Comparison of ENCODE assay signal across 8 cellular contexts in the genomic region with DNA sequence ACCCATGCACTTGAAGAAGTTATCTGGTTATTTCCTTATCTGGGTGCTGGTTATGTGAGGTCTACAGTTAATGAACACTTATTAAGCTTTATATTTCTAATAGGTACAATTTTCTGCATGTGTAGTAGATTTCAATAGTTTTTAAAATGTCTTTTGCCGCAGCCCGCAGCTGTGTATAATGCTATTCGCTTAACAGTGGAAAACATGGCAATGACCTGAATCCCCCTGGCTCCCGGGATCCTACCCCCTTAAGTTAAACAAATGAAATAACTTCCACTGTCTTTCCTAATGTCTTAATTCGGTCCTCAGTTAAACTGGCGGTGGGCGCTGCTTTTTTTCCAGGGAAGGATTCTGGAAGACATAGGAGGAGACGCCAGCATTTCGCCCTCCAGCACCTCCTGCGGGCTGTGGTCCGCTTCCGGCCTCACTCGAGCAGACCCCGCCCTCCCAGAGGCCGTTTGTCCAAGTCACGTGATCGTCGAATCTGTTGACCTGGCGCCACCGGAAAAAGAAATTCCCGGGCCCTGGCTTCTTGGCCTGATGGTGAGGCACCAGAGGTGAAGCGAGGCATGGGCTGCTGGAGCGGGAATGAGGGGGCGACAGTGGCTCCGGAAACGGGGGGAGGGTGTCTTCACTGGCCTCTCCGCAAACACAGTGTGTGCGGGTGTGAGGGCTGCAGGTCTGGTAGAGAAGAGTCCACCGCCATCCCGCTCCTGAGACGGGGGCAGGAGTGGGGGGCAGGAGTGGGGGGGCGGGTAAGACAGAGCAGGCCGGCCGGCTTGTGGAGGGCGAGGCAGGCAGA. TPM values are rescaled to one million over a fixed set of nuclear protein-coding genes. Genes with fewer than 3 reads are reported as not detected.
DNase-seq lines count a peak whose midpoint lies in the region; ATAC-seq lines count a peak whose summit lies in the region.

No MANE protein-coding gene starts in this region.

- ATAC-seq in HG03135 (IDR thresholded peaks at IDR 0.05; ENCODE audit: unreplicated experiment) (peak; percentile 71), left colon (peak; percentile 100)

- intact Hi-C loops in left colon (cut with DNase I, micrococcal nuclease) = no loop called here

- peak; percentile 41 for DNase-seq in NK-92 treated with Interleukin-12 subunit alpha and Interleukin-12 subunit beta, amount 100 ng/mL, for 24 hours (lab: John Stamatoyannopoulos, UW)
- DNase-seq in NK-92 (lab: John Stamatoyannopoulos, UW; ENCODE audit: unreplicated experiment) (no peak), NCI-H345 treated with DMSO at 0.1 percent for 48 hours (lab: John Stamatoyannopoulos, UW; ENCODE audit: unreplicated experiment) (peak; percentile 64), cortex of kidney (lab: John Stamatoyannopoulos, UW) (peak; percentile 19), left colon (peak; percentile 91 to 92)
- peak; percentile 28 to 47 for DNase-seq in activated CD4-positive, alpha-beta T cell treated with anti-CD3 and anti-CD28 coated beads for 4 hours
- peak; percentile 69 to 76 for DNase-seq in stimulated activated CD4-positive, alpha-beta T cell treated with anti-CD3 and anti-CD28 coated beads, Interleukin-2, amount 100 ng/mL, for 24 hours

RNA-seq across cellular contexts. Expression of gene CSPG4, which starts 45.6 kb away (rescaled TPM):
- 10 to 100 TPM in 1 of 2 donors, 1 to 10 TPM in 1; 2.1 to 12.2 TPM for total RNA-seq in left colon
